In genomic region chr1:171513743-171514142, GRCh38 we compare ENCODE assay signal across 24 cellular contexts.
"Had no signal": no experiment of that assay in that cellular context is flagged by ENCODE, and none has a peak within 500 bp of the region (broad histone marks: within the 10 kb centered on the region; RNA-seq: fewer than 3 reads in every experiment).

No MANE protein-coding gene starts in this region.

- DNase-seq: activated B cell treated with CpG ODN at 0.5 μM for 24 hours; activated CD4-positive, alpha-beta T cell treated with anti-CD3 and anti-CD28 coated beads for 4 hours; activated CD4-positive, alpha-beta T cell treated with anti-CD3 and anti-CD28 coated beads, Interleukin-2, amount 50 U/mL, for 4 hours; activated CD8-positive, alpha-beta memory T cell treated with anti-CD3 and anti-CD28 coated beads for 24 hours; activated effector memory CD4-positive, alpha-beta T cell treated with Interleukin-2 at 50 U/mL for 16 hours; activated naive CD4-positive, alpha-beta T cell; amygdala; MM.1S; NCI-H1105; NCI-H1436 treated with DMSO at 0.1 percent for 48 hours; NCI-H187; NCI-H2081; NCI-H510A treated with DMSO at 0.1 percent for 48 hours; NCI-H69; NK-92 treated with Interleukin-12 subunit alpha and Interleukin-12 subunit beta, amount 100 ng/mL, for 24 hours; SHP77; SW 1271 had no signal

- H3K9me3 Mint-ChIP-seq: activated B cell treated with CpG ODN at 0.5 μM for 24 hours; activated naive CD4-positive, alpha-beta T cell treated with anti-CD3 and anti-CD28 coated beads, Interleukin-2, amount 50 U/mL, for 24 hours; brain had no signal

- H3K4me3 Mint-ChIP-seq: activated B cell treated with CpG ODN at 0.5 μM for 24 hours; activated naive CD4-positive, alpha-beta T cell treated with anti-CD3 and anti-CD28 coated beads, Interleukin-2, amount 50 U/mL, for 24 hours; brain had no signal

- H3K27me3 ChIP-seq: SJSA1 had no signal

- H3K27ac ChIP-seq: SJSA1 had no signal

- H3K9me3 ChIP-seq: SJSA1 had no signal

- H3K27ac Mint-ChIP-seq: activated B cell treated with CpG ODN at 0.5 μM for 24 hours, brain had no signal

- H3K4me3 ChIP-seq: SJSA1 had no signal

- ATAC-seq: SK-N-SH treated with all-trans-retinoic acid at 6 μM for 48 hours had no signal

- FAIRE-seq: astrocyte, colon, RCC 7860 had no signal

- H3K27me3 Mint-ChIP-seq: activated B cell treated with CpG ODN at 0.5 μM for 24 hours; activated naive CD4-positive, alpha-beta T cell treated with anti-CD3 and anti-CD28 coated beads, Interleukin-2, amount 50 U/mL, for 24 hours; brain had no signal

- H3K4me1 ChIP-seq: SJSA1 had no signal
